In genomic region chr1:53016705-53017104, GRCh38 we compare ENCODE assay signal across 16 cellular contexts. TPM values are rescaled to one million over a fixed set of nuclear protein-coding genes. Genes with fewer than 3 reads are reported as not detected.
DNase-seq lines count a peak whose midpoint lies in the region; ATAC-seq and TF ChIP-seq lines count a peak whose summit lies in the region.
"Had no signal": no experiment of that assay in that cellular context is flagged by ENCODE, and none has a peak within 500 bp of the region (broad histone marks: within the 10 kb centered on the region; RNA-seq: fewer than 3 reads in every experiment).

No MANE protein-coding gene starts in this region.

- H4K20me1 ChIP-seq in smooth muscle cell (ENCODE audit: low read depth) = peaks cover 17% of the 10 kb centered on the region

- H3K9me3 Mint-ChIP-seq in activated naive CD8-positive, alpha-beta T cell (ENCODE audit: low read depth) = no peaks in the 10 kb centered on the region
- no peaks in the 10 kb centered on the region for H3K9me3 Mint-ChIP-seq in activated naive CD8-positive, alpha-beta T cell treated with anti-CD3 and anti-CD28 coated beads, Interleukin-2, amount 50 U/mL, for 24 hours
- H3K9me3 Mint-ChIP-seq: activated T-cell treated with anti-CD3 and anti-CD28 coated beads, Interleukin-2, amount 50 U/mL, for 72 hours had no signal

- H3K4me3 ChIP-seq in fibroblast of villous mesenchyme (ENCODE audit: low read depth, low read length) (peak overlapping the region; percentile 75), smooth muscle cell (peak overlapping the region; percentile 97), ascending aorta (no peak overlapping the region)

- no peak for DNase-seq in activated naive CD8-positive, alpha-beta T cell treated with anti-CD3 and anti-CD28 coated beads, Interleukin-2, amount 50 U/mL, for 24 hours
- DNase-seq in T-helper 17 cell (no peak), fibroblast of villous mesenchyme (ENCODE audit: low read depth) (peak; percentile 48), smooth muscle cell (lab: John Stamatoyannopoulos, UW; ENCODE audit: unreplicated experiment) (no peak), DMS79 treated with DMSO at 0.1 percent for 48 hours (lab: John Stamatoyannopoulos, UW) (no peak), ascending aorta (ENCODE audit: low spot score in 2 of 2) (no peak)
- DNase-seq: ACHN; activated CD4-positive, CD25-positive, alpha-beta regulatory T cell treated with anti-CD3 and anti-CD28 coated beads, Interleukin-2, amount 50 U/mL, for 72 hours; activated T-cell treated with anti-CD3 and anti-CD28 coated beads, Interleukin-2, amount 50 U/mL, for 72 hours; central memory CD4-positive, alpha-beta T cell; erythroblast; stimulated activated CD8-positive, alpha-beta memory T cell treated with anti-CD3 and anti-CD28 coated beads, Interleukin-4, amount 100 ng/mL, for 48 hours; SW 1271; upper lobe of left lung had no signal

- H3K27ac Mint-ChIP-seq in activated naive CD8-positive, alpha-beta T cell = no peak overlapping the region
- no peak overlapping the region for H3K27ac Mint-ChIP-seq in activated naive CD8-positive, alpha-beta T cell treated with anti-CD3 and anti-CD28 coated beads, Interleukin-2, amount 50 U/mL, for 24 hours
- peak overlapping the region; percentile 87 for H3K27ac Mint-ChIP-seq in T-helper 17 cell

- peak overlapping the region; percentile 96 for H3K4me2 ChIP-seq in smooth muscle cell

- WGBS in smooth muscle cell (ENCODE audit: low lambda C conversion rate) = 93% methylated on average over 1 of the region's 1 CpG

- peaks cover 36% of the 10 kb centered on the region for H3K4me1 Mint-ChIP-seq in activated naive CD8-positive, alpha-beta T cell (ENCODE audit: low read depth)
- peaks cover 25% of the 10 kb centered on the region for H3K4me1 Mint-ChIP-seq in activated naive CD8-positive, alpha-beta T cell treated with anti-CD3 and anti-CD28 coated beads, Interleukin-2, amount 50 U/mL, for 24 hours
- peaks cover 28% of the 10 kb centered on the region for H3K4me1 Mint-ChIP-seq in T-helper 17 cell

- H3K79me2 ChIP-seq in smooth muscle cell (ENCODE audit: low read depth) = peaks cover 41% of the 10 kb centered on the region

- H3K27ac ChIP-seq in smooth muscle cell (ENCODE audit: low read depth) (no peak overlapping the region), ascending aorta (no peak overlapping the region)
- H3K27ac ChIP-seq: upper lobe of left lung had no signal

- peaks cover 13% of the 10 kb centered on the region for H3K4me1 ChIP-seq in smooth muscle cell (ENCODE audit: low read depth)
- H3K4me1 ChIP-seq in ascending aorta = peaks cover 0 to 5% of the 10 kb centered on the region in 2 donors

- peaks cover 12% of the 10 kb centered on the region for H3K36me3 Mint-ChIP-seq in activated naive CD8-positive, alpha-beta T cell
- peaks cover 6% of the 10 kb centered on the region for H3K36me3 Mint-ChIP-seq in activated naive CD8-positive, alpha-beta T cell treated with anti-CD3 and anti-CD28 coated beads, Interleukin-2, amount 50 U/mL, for 24 hours (ENCODE audit: low read depth)
- H3K36me3 Mint-ChIP-seq in T-helper 17 cell (ENCODE audit: low read depth) = peaks cover 10% of the 10 kb centered on the region

- intact Hi-C loops in ascending aorta (cut with DNase I) = loop anchor here (10.0 kb wide), 1 partner anchor 168 kb away; no protein-coding TSS in a partner anchor

- no peak for TF ChIP-seq CTCF in fibroblast of villous mesenchyme (IDR thresholded peaks at IDR 0.05; ENCODE audit: insufficient read depth, low read depth, low read length)
- no peak for TF ChIP-seq CTCF in smooth muscle cell (IDR thresholded peaks at IDR 0.05; ENCODE audit: borderline replicate concordance, insufficient read depth, poor library complexity, severe bottlenecking)
- TF ChIP-seq CTCF in ascending aorta (IDR thresholded peaks at IDR 0.05) = no peak

- H3F3A ChIP-seq in smooth muscle cell (ENCODE audit: low read depth) = no peaks in the 10 kb centered on the region

- H3K9ac ChIP-seq in smooth muscle cell (ENCODE audit: low read depth) = no peak overlapping the region

- H3K4me3 Mint-ChIP-seq in activated naive CD8-positive, alpha-beta T cell = peak overlapping the region; percentile 96
- no peak overlapping the region for H3K4me3 Mint-ChIP-seq in activated naive CD8-positive, alpha-beta T cell treated with anti-CD3 and anti-CD28 coated beads, Interleukin-2, amount 50 U/mL, for 24 hours
- no peak overlapping the region for H3K4me3 Mint-ChIP-seq in T-helper 17 cell

- no peak overlapping the region for H2AFZ ChIP-seq in smooth muscle cell (ENCODE audit: low read depth)

- H3K36me3 ChIP-seq in smooth muscle cell (ENCODE audit: low read depth) (no peaks in the 10 kb centered on the region), ascending aorta (peaks cover 2 to 7% of the 10 kb centered on the region in 2 donors)

- H3K27me3 ChIP-seq in smooth muscle cell (ENCODE audit: low read depth) (no peaks in the 10 kb centered on the region), ascending aorta (no peaks in the 10 kb centered on the region)
- H3K27me3 ChIP-seq: upper lobe of left lung had no signal

- H3K9me3 ChIP-seq in T-helper 17 cell (ENCODE audit: control insufficient read depth, low read length, poor library complexity, severe bottlenecking) (no peaks in the 10 kb centered on the region), smooth muscle cell (replicated peaks; ENCODE audit: low read depth) (no peaks in the 10 kb centered on the region), ascending aorta (no peaks in the 10 kb centered on the region)
- H3K9me3 ChIP-seq: upper lobe of left lung had no signal

- H3K27me3 Mint-ChIP-seq in activated naive CD8-positive, alpha-beta T cell = no peaks in the 10 kb centered on the region
- H3K27me3 Mint-ChIP-seq in activated naive CD8-positive, alpha-beta T cell treated with anti-CD3 and anti-CD28 coated beads, Interleukin-2, amount 50 U/mL, for 24 hours = no peaks in the 10 kb centered on the region
- H3K27me3 Mint-ChIP-seq in T-helper 17 cell = no peaks in the 10 kb centered on the region

- ATAC-seq in activated naive CD8-positive, alpha-beta T cell treated with anti-CD3 and anti-CD28 coated beads, Interleukin-2, amount 50 U/mL, for 24 hours = no peak
- no peak for ATAC-seq in T-helper 17 cell
- ATAC-seq in GM18867 (IDR thresholded peaks at IDR 0.05; ENCODE audit: unreplicated experiment) = no peak
- ATAC-seq: activated T-cell treated with anti-CD3 and anti-CD28 coated beads, Interleukin-2, amount 50 U/mL, for 72 hours had no signal

RNA-seq across cellular contexts. Expression of gene PODN, which starts 45.3 kb away (rescaled TPM):
- total RNA-seq in T-helper 17 cell = not detected
- total RNA-seq in fibroblast of villous mesenchyme = 8.7 and 9.1 TPM in 2 replicates
- 0.27 TPM in 1 of 2 replicates, not detected in the other for total RNA-seq in smooth muscle cell
- 0.45 and 1.1 TPM in 2 replicates for polyA plus RNA-seq in smooth muscle cell
- total RNA-seq in ascending aorta = 245 TPM
- total RNA-seq: activated T-cell treated with anti-CD3 and anti-CD28 coated beads, Interleukin-2, amount 50 U/mL, for 72 hours had no signal

Comparison
In these comparisons a context has a peak if more than half of its experiments do, and no peak if none do; other contexts are left out.
1. H3K4me3 ChIP-seq: peak in fibroblast of villous mesenchyme (single experiment) and smooth muscle cell (single experiment); none in ascending aorta (0 of 2).
2. RNA of gene PODN, which starts 45.3 kb away (total RNA-seq): 245 TPM in ascending aorta (single experiment); 8.7 to 9.1 TPM in fibroblast of villous mesenchyme, 0.27 TPM in smooth muscle cell and not detected in T-helper 17 cell; every median in the first group is over 10 times any median in the second.